In genomic region chr1:221411283-221411682, GRCh38 we compare ENCODE assay signal across 24 cellular contexts.
DNase-seq lines count a peak whose midpoint lies in the region; ATAC-seq, FAIRE-seq and TF ChIP-seq lines count a peak whose summit lies in the region.
"Had no signal": no experiment of that assay in that cellular context is flagged by ENCODE, and none has a peak within 500 bp of the region (broad histone marks: within the 10 kb centered on the region; RNA-seq: fewer than 3 reads in every experiment).

No MANE protein-coding gene starts in this region.

- TF ChIP-seq CTCF in D721Med (IDR thresholded peaks at IDR 0.05; ENCODE audit: insufficient read depth, missing control alignments) (no peak), osteoblast (IDR thresholded peaks at IDR 0.05; ENCODE audit: extremely low read depth, low read depth, low read length) (no peak)

- peak; percentile 29 for DNase-seq in NCI-H748 (lab: John Stamatoyannopoulos, UW; ENCODE audit: unreplicated experiment)
- DNase-seq in NCI-H748 treated with DMSO at 0.1 percent for 48 hours (lab: John Stamatoyannopoulos, UW) = no peak
- DNase-seq in D721Med (ENCODE audit: insufficient read length, low spot score) = no peak
- DNase-seq in dermis microvascular lymphatic vessel endothelial cell (ENCODE audit: low read depth in 2 of 2) = peak; percentile 28 to 91
- DNase-seq in osteoblast (ENCODE audit: insufficient read length, low spot score, missing footprints) = peak; percentile 35
- no peak for DNase-seq in midbrain (lab: John Stamatoyannopoulos, UW)
- no peak for DNase-seq in NCI-H1436 (lab: John Stamatoyannopoulos, UW)
- DNase-seq: AML-193; Calu3; CD4-positive, alpha-beta T cell; DMS 273 treated with DMSO at 0.1 percent for 48 hours; DMS53; DND-41; EL; GOT3; H7; HFFc6 had no signal

- FAIRE-seq in D721Med (lab: Jason Lieb, UNC) = peak; percentile 69
- FAIRE-seq: A549, GM12878, GM19239 had no signal

- H3K4me3 ChIP-seq in osteoblast (ENCODE audit: insufficient read depth, low read length) = no peak overlapping the region
- H3K4me3 ChIP-seq: A549, GM12878 had no signal

- no peaks in the 10 kb centered on the region for H3K27me3 ChIP-seq in osteoblast (ENCODE audit: insufficient read depth, low read length)

- no peaks in the 10 kb centered on the region for H3K9me3 ChIP-seq in osteoblast (ENCODE audit: low read depth, low read length)
- H3K9me3 ChIP-seq: A549 had no signal

- H3K27ac ChIP-seq in osteoblast (ENCODE audit: low read depth, low read length) = no peak overlapping the region
- H3K27ac ChIP-seq: 22Rv1, A549, C4-2B had no signal

- H3K4me2 ChIP-seq in osteoblast (ENCODE audit: insufficient read depth, low read length) = no peak overlapping the region
- H3K4me2 ChIP-seq: A549 had no signal

- H2AFZ ChIP-seq in osteoblast (ENCODE audit: low read length) = no peak overlapping the region

- H4K20me1 ChIP-seq in osteoblast (ENCODE audit: insufficient read depth, low read length) = no peaks in the 10 kb centered on the region

- H3K79me2 ChIP-seq in osteoblast (ENCODE audit: insufficient read depth, low read length) = no peaks in the 10 kb centered on the region

- H3K4me1 ChIP-seq in osteoblast (ENCODE audit: insufficient read depth, low read length) = no peaks in the 10 kb centered on the region
- H3K4me1 ChIP-seq: A549 had no signal

- no peak for ATAC-seq in GM21786 (IDR thresholded peaks at IDR 0.05; ENCODE audit: unreplicated experiment)
- ATAC-seq: A549, GM12878, HCT116 had no signal

- H3K36me3 ChIP-seq in osteoblast (ENCODE audit: insufficient read depth, low read length) = no peaks in the 10 kb centered on the region

Comparison
In these comparisons a context has a peak if more than half of its experiments do, and no peak if none do; other contexts are left out.
1. DNase-seq: peak in NCI-H748 (single experiment), dermis microvascular lymphatic vessel endothelial cell (2 of 2) and osteoblast (single experiment); none in NCI-H748 treated with DMSO at 0.1 percent for 48 hours (single experiment), D721Med (single experiment), midbrain (single experiment) and NCI-H1436 (single experiment).